ENCODE assay signal across 6 cellular contexts in the genomic region with DNA sequence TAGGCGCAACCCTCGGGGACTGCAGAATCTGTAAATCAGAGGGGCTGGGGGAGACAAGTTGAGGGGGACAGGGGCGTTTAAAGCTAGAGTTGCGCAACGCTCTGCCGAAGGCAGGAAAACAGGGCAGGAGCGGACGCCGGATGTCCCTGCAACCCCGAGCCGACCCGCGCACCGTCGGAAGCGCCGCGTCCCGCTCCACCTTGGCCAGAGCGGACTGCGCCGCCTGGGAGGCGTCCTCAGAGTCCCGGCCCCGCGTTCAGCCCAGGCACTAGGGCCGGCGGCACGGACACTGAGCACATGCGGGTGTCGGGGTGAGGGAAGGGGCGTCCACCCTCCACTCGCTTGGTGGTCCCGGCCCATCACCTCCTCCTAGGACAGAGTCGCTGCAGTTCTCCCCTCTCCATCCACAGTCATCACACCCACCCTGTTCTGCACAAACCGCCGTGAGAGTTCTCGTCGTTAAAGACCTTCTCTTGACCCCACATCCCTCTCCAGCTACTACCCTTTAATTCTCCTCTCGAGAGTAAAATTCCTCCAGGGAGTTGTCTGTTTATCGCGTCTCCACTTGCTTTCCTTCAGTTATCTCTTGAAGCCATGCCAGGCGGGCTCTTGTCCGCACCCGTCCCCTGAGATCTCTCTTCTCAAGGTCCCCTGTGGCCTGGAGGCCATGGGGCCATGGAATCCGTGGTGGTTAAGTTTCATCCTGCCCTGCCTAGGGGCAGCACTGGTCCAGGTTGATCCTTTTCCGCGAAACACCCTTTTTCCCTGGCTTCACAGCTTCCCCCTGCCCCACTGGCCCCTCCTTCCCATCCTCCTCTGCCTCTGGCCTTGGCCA. TPM values are rescaled to one million over a fixed set of nuclear protein-coding genes. Genes with fewer than 3 reads are reported as not detected.
DNase-seq lines count a peak whose midpoint lies in the region; TF ChIP-seq lines count a peak whose summit lies in the region.

No MANE protein-coding gene starts in this region.

- H3K9me3 ChIP-seq in suprapubic skin = no peaks in the 10 kb centered on the region

- TF ChIP-seq CTCF in CD14-positive monocyte (IDR thresholded peaks at IDR 0.05) (no peak), fibroblast of pulmonary artery (IDR thresholded peaks at IDR 0.05; ENCODE audit: low read length, missing control alignments) (peak; percentile 0), suprapubic skin (IDR thresholded peaks at IDR 0.05) (no peak)

- no peak for TF ChIP-seq POLR2A in suprapubic skin (IDR thresholded peaks at IDR 0.05)

- WGBS in suprapubic skin = 17% methylated on average over 30 of the region's 48 CpGs

- no peaks in the 10 kb centered on the region for H3K36me3 ChIP-seq in suprapubic skin

- peak overlapping the region; percentile 82 to 95 (median 90) for H3K27ac Mint-ChIP-seq in CD14-positive monocyte

- H3K4me3 Mint-ChIP-seq in CD14-positive monocyte = peak overlapping the region; percentile 78 to 88

- peaks cover 62% of the 10 kb centered on the region for H3K4me1 ChIP-seq in suprapubic skin

- no peak overlapping the region for H3K27ac ChIP-seq in suprapubic skin

- intact Hi-C loops in CD14-positive monocyte (cut with micrococcal nuclease) = loop anchor here (5.0 to 10.0 kb wide), 4 partner anchors 41 to 186 kb away; a partner anchor contains a TSS

- peaks cover 71% of the 10 kb centered on the region for H3K4me1 Mint-ChIP-seq in CD14-positive monocyte

- peaks cover 14 to 19% of the 10 kb centered on the region in 2 donors for H3K36me3 Mint-ChIP-seq in CD14-positive monocyte

- DNase-seq in CD14-positive monocyte (ENCODE audit: low spot score) = no peak
- DNase-seq in M059J (ENCODE audit: low read depth) = peak; percentile 20
- no peak for DNase-seq in fibroblast of pulmonary artery (ENCODE audit: low read depth)
- no peak for DNase-seq in suprapubic skin (ENCODE audit: low spot score in 2 of 2)
- DNase-seq in NCI-H1694 treated with DMSO at 0.1 percent for 48 hours (lab: John Stamatoyannopoulos, UW) = no peak
- DNase-seq in activated effector memory CD4-positive, alpha-beta T cell treated with Interleukin-2 at 50 U/mL for 16 hours = no peak

- peaks cover 0 to 3% (median 0%) of the 10 kb centered on the region in 7 donors for H3K9me3 Mint-ChIP-seq in CD14-positive monocyte

- H3K4me3 ChIP-seq in fibroblast of pulmonary artery (replicated peaks; ENCODE audit: low read depth, low read length) (peak overlapping the region; percentile 83), suprapubic skin (peak overlapping the region; percentile 78)

- H3K27me3 ChIP-seq in suprapubic skin = no peaks in the 10 kb centered on the region

- no peak for TF ChIP-seq EP300 in suprapubic skin (IDR thresholded peaks at IDR 0.05)

- H3K27me3 Mint-ChIP-seq in CD14-positive monocyte (ENCODE audit: low read depth in 3 of 3) = peaks cover 19 to 30% (median 21%) of the 10 kb centered on the region in 3 donors

RNA-seq across cellular contexts. Expression of a gene that starts 0.8 kb away (rescaled TPM):
- polyA plus RNA-seq in CD14-positive monocyte = 10 to 100 TPM; 21.6 to 27.2 TPM
- 172 and 230 TPM in 2 replicates for total RNA-seq in M059J (2014; rRNA removed; shearing (Covaris generic))
- 10 to 100 TPM; 28.7 to 41.3 (median 32.0) TPM for total RNA-seq in suprapubic skin

RNA-seq across cellular contexts. Expression of a gene that starts 11.4 kb away (rescaled TPM):
- polyA plus RNA-seq in CD14-positive monocyte = 10 to 100 TPM; 62.8 to 98.3 TPM
- total RNA-seq in M059J (2014; rRNA removed; shearing (Covaris generic)) = 2.2 and 6.7 TPM in 2 replicates
- 1 to 10 TPM in 3 of 4 donors, under 1 TPM in 1; 0.89 to 7.3 (median 1.8) TPM for total RNA-seq in suprapubic skin

RNA-seq across cellular contexts. Expression of a gene that starts 18.5 kb away (rescaled TPM):
- 10 to 100 TPM; 44.9 to 70.3 TPM for polyA plus RNA-seq in CD14-positive monocyte
- total RNA-seq in M059J (2014; rRNA removed; shearing (Covaris generic)) = 66.0 and 103 TPM in 2 replicates
- total RNA-seq in suprapubic skin = 100 to 1,000 TPM in 2 of 4 donors, 10 to 100 TPM in 2; 83.8 to 148 (median 103) TPM

RNA-seq across cellular contexts. Expression of a gene that starts 24.8 kb away (rescaled TPM):
- polyA plus RNA-seq in CD14-positive monocyte = 1 to 10 TPM in 1 of 2 donors, under 1 TPM in 1; 0.71 to 1.6 TPM
- 73.0 and 121 TPM in 2 replicates for total RNA-seq in M059J (2014; rRNA removed; shearing (Covaris generic))
- total RNA-seq in suprapubic skin = 10 to 100 TPM; 13.1 to 43.4 (median 25.3) TPM

RNA-seq across cellular contexts. Expression of a gene that starts 51.6 kb away (rescaled TPM):
- polyA plus RNA-seq in CD14-positive monocyte = 1 to 10 TPM; 1.8 to 2.1 TPM
- total RNA-seq in M059J (2014; rRNA removed; shearing (Covaris generic)) = 24.8 and 44.4 TPM in 2 replicates
- total RNA-seq in suprapubic skin = 1 to 10 TPM; 5.7 to 9.8 (median 7.8) TPM
